10 cellular contexts compared by ENCODE assay signal in the genomic region with DNA sequence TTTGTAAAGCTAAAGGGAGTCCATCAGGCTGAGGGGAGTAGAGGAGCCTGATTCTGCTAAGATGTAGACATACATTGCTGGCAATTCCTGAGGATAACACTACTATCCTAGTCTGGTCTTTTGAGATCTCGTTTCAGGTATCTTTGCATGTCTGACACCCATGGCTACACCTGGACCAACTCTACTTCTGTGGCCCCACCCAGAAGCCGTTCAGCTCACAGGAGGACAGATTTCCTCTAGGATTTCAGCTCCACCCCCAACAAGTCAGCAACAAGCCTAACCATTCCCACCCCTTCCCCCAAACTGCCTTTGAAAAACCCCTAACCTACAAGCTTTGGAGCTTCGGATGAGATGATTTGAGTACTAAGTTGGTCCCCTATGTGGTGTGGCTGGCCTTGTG.
"Had no signal": no experiment of that assay in that cellular context is flagged by ENCODE, and none has a peak within 500 bp of the region (broad histone marks: within the 10 kb centered on the region; RNA-seq: fewer than 3 reads in every experiment).

No MANE protein-coding gene starts in this region.

- H3K36me3 Mint-ChIP-seq: IgD-negative memory B cell had no signal

- DNase-seq: GOT3, HFFc6, Karpas-422, KBM-7 had no signal

- H3K9me3 Mint-ChIP-seq: HFFc6, IgD-negative memory B cell had no signal

- H3K4me1 ChIP-seq: HAP-1 had no signal

- H3K9me3 ChIP-seq: HAP-1 had no signal

- H3K4me3 ChIP-seq: HAP-1 had no signal

- ATAC-seq: HCT116, HepG2 had no signal

- H3K9ac ChIP-seq: KMS-11 had no signal

- H3K27ac ChIP-seq: KMS-11 had no signal

- H3K27me3 Mint-ChIP-seq: IgD-negative memory B cell had no signal

- H3K4me3 Mint-ChIP-seq: HFFc6, IgD-negative memory B cell had no signal

- H3K36me3 ChIP-seq: HAP-1 had no signal

- FAIRE-seq: H54, HepG2 had no signal

- H3K4me2 ChIP-seq: KMS-11 had no signal

- H3K27ac Mint-ChIP-seq: HFFc6, IgD-negative memory B cell had no signal
